Comparison of ENCODE assay signal across 15 cellular contexts in genomic region chr10:51524041-51524440, GRCh38.
"Had no signal": no experiment of that assay in that cellular context is flagged by ENCODE, and none has a peak within 500 bp of the region (broad histone marks: within the 10 kb centered on the region; RNA-seq: fewer than 3 reads in every experiment).

No MANE protein-coding gene starts in this region.

- H3K4me3 Mint-ChIP-seq: activated CD4-positive, alpha-beta memory T cell treated with anti-CD3 and anti-CD28 coated beads for 36 hours; activated T-cell treated with anti-CD3 and anti-CD28 coated beads, Interleukin-2, amount 50 U/mL, for 72 hours had no signal

- H3K36me3 Mint-ChIP-seq: activated CD4-positive, alpha-beta memory T cell treated with anti-CD3 and anti-CD28 coated beads for 36 hours had no signal

- H3K9me3 Mint-ChIP-seq: activated CD4-positive, alpha-beta memory T cell treated with anti-CD3 and anti-CD28 coated beads for 36 hours; activated T-cell treated with anti-CD3 and anti-CD28 coated beads, Interleukin-2, amount 50 U/mL, for 72 hours had no signal

- H3K36me3 ChIP-seq: heart left ventricle, left lung, sigmoid colon, transverse colon had no signal

- H3K4me3 ChIP-seq: heart left ventricle, left lung, sigmoid colon, transverse colon had no signal

- ATAC-seq: activated T-cell treated with anti-CD3 and anti-CD28 coated beads, Interleukin-2, amount 50 U/mL, for 72 hours; foreskin keratinocyte; heart left ventricle; left lung had no signal

- H3K4me1 ChIP-seq: foreskin keratinocyte, left lung had no signal

- H3K27ac ChIP-seq: foreskin keratinocyte, heart left ventricle, left lung, sigmoid colon, transverse colon, VCaP had no signal

- H3K27me3 ChIP-seq: foreskin keratinocyte, heart left ventricle, left lung, sigmoid colon, transverse colon had no signal

- DNase-seq: activated CD4-positive, alpha-beta memory T cell treated with anti-CD3 and anti-CD28 coated beads for 36 hours; activated gamma-delta T cell treated with Interleukin-2 at 50 U/mL for 16 hours; activated T-cell treated with anti-CD3 and anti-CD28 coated beads, Interleukin-2, amount 50 U/mL, for 72 hours; cortex of kidney; effector CD8-positive, alpha-beta T cell; foreskin keratinocyte; heart left ventricle; left lung; sigmoid colon; stimulated activated CD4-positive, alpha-beta T cell treated with anti-CD3 and anti-CD28 coated beads, Interleukin-12 subunit alpha, Interleukin-12 subunit beta, amount 100 ng/mL, for 4 hours; stimulated activated naive CD4-positive, alpha-beta T cell; substantia nigra; T1000; transverse colon had no signal

- H3K9me3 ChIP-seq: heart left ventricle, left lung, sigmoid colon, transverse colon had no signal

- H3K27ac Mint-ChIP-seq: activated CD4-positive, alpha-beta memory T cell treated with anti-CD3 and anti-CD28 coated beads for 36 hours; activated T-cell treated with anti-CD3 and anti-CD28 coated beads, Interleukin-2, amount 50 U/mL, for 72 hours had no signal
